Comparison of ENCODE assay signal across 16 cellular contexts in genomic region chr1:112461200-112461871, GRCh38. TPM values are rescaled to one million over a fixed set of nuclear protein-coding genes. Genes with fewer than 3 reads are reported as not detected.
DNase-seq lines count a peak whose midpoint lies in the region; ATAC-seq, FAIRE-seq and TF ChIP-seq lines count a peak whose summit lies in the region.
"Had no signal": no experiment of that assay in that cellular context is flagged by ENCODE, and none has a peak within 500 bp of the region (broad histone marks: within the 10 kb centered on the region; RNA-seq: fewer than 3 reads in every experiment).

No MANE protein-coding gene starts in this region.

- H3K4me2 ChIP-seq in keratinocyte (ENCODE audit: control insufficient read depth, extremely low read depth, insufficient read depth, low read depth, low read length) = peak overlapping the region; percentile 84

- peaks cover 3% of the 10 kb centered on the region for H3K9me1 ChIP-seq in keratinocyte (ENCODE audit: control insufficient read depth, extremely low read depth, insufficient read depth, low read length)

- H3K9me3 ChIP-seq in adipocyte (ENCODE audit: control insufficient read depth, low read length) (no peaks in the 10 kb centered on the region), keratinocyte (ENCODE audit: control insufficient read depth, low read depth, low read length) (no peaks in the 10 kb centered on the region), thyroid gland (no peaks in the 10 kb centered on the region)
- H3K9me3 ChIP-seq: body of pancreas had no signal

- 28 to 49% methylated on average over 3 of the region's 3 CpGs for WGBS in thyroid gland, 2 donors

- peak overlapping the region; percentile 11 for H2AFZ ChIP-seq in keratinocyte (ENCODE audit: control insufficient read depth, low read length)

- H3K27me3 ChIP-seq in adipocyte (replicated peaks; ENCODE audit: control insufficient read depth, insufficient read depth, low read length) = no peaks in the 10 kb centered on the region
- no peaks in the 10 kb centered on the region for H3K27me3 ChIP-seq in keratinocyte (ENCODE audit: control insufficient read depth, extremely low read depth, insufficient read depth, low read length)
- H3K27me3 ChIP-seq in thyroid gland = no peaks in the 10 kb centered on the region
- H3K27me3 ChIP-seq: body of pancreas had no signal

- H4K20me1 ChIP-seq in keratinocyte (ENCODE audit: control insufficient read depth, extremely low read depth, insufficient read depth, low read length) = no peaks in the 10 kb centered on the region

- peak in 1 of 2 donors; percentile 44 for TF ChIP-seq POLR2A in thyroid gland (IDR thresholded peaks at IDR 0.05)

- H3K9ac ChIP-seq in adipocyte (ENCODE audit: low read length) = peak overlapping the region; percentile 37
- peak overlapping the region; percentile 46 for H3K9ac ChIP-seq in keratinocyte (ENCODE audit: control insufficient read depth, extremely low read depth, insufficient read depth, low read length)

- H3K4me1 ChIP-seq in adipocyte (ENCODE audit: control insufficient read depth, insufficient read depth, low read length) = peaks cover 51% of the 10 kb centered on the region
- H3K4me1 ChIP-seq in keratinocyte (ENCODE audit: control insufficient read depth, extremely low read depth, insufficient read depth, low read length) = peaks cover 52% of the 10 kb centered on the region
- peaks cover 21 to 40% of the 10 kb centered on the region in 2 donors for H3K4me1 ChIP-seq in thyroid gland

- H3K27ac ChIP-seq in keratinocyte (ENCODE audit: control insufficient read depth, insufficient read depth, low read length) = peak overlapping the region; percentile 75
- peak overlapping the region; percentile 67 to 76 (median 75) for H3K27ac ChIP-seq in thyroid gland
- H3K27ac ChIP-seq: body of pancreas had no signal

- dilution Hi-C loops in keratinocyte (cut with MboI; ENCODE audit: extremely low pct_ligation_motif_present, low sequenced_read_pairs) = no loop called here

- H3K36me3 ChIP-seq in adipocyte (ENCODE audit: control insufficient read depth, insufficient read depth, low read length, severe bottlenecking) = peaks cover 18% of the 10 kb centered on the region
- H3K36me3 ChIP-seq in keratinocyte (ENCODE audit: control insufficient read depth in 2 of 2, extremely low read depth in 1 of 2, insufficient read depth in 2 of 2, low read length in 2 of 2) = peaks cover 11 to 18% of the 10 kb centered on the region in 2 experiments
- H3K36me3 ChIP-seq in thyroid gland = peaks cover 5 to 15% of the 10 kb centered on the region in 2 donors

- H3K4me3 ChIP-seq in adipocyte (ENCODE audit: low read length) (no peak overlapping the region), keratinocyte (ENCODE audit: control insufficient read depth in 2 of 3, extremely low read depth in 1 of 3, insufficient read depth in 2 of 3, low read depth in 1 of 3, low read length in 3 of 3) (peak overlapping the region in 2 of 3 experiments; percentile 40 to 55), thyroid gland (replicated peaks in 1 of 3) (no peak overlapping the region)
- H3K4me3 ChIP-seq: body of pancreas had no signal

- TF ChIP-seq CTCF in keratinocyte (optimal IDR thresholded peaks at IDR 0.05 in 1 of 3, IDR thresholded peaks at IDR 0.05 in 1 of 3, conservative IDR thresholded peaks at IDR 0.05 in 1 of 3; ENCODE audit: extremely low read depth in 1 of 3, insufficient read depth in 2 of 3, low read length in 3 of 3) = no peak
- no peak for TF ChIP-seq CTCF in thyroid gland (IDR thresholded peaks at IDR 0.05)

- no peaks in the 10 kb centered on the region for H3K79me2 ChIP-seq in keratinocyte (ENCODE audit: control insufficient read depth, insufficient read depth, low read length)

- intact Hi-C loops in thyroid gland (cut with DNase I) = loop anchor here (5.0 to 10.0 kb wide), 2 partner anchors 59 to 243 kb away; partner anchors contain the start of gene RHOC

- FAIRE-seq in keratinocyte (lab: Jason Lieb, UNC) = peak; percentile 52
- FAIRE-seq in urothelium cell line (lab: Jason Lieb, UNC) = no peak

- DNase-seq in NCI-H2227 (lab: John Stamatoyannopoulos, UW; ENCODE audit: unreplicated experiment) = peak; percentile 24
- DNase-seq in NCI-H2227 treated with DMSO at 0.1 percent for 48 hours (lab: John Stamatoyannopoulos, UW) = no peak
- no peak for DNase-seq in adipocyte (ENCODE audit: low read depth)
- no peak for DNase-seq in keratinocyte (ENCODE audit: low read depth, low spot score)
- peak; percentile 54 to 63 for DNase-seq in thyroid gland
- no peak for DNase-seq in NCI-H187 treated with DMSO at 0.1 percent for 48 hours (lab: John Stamatoyannopoulos, UW)
- no peak for DNase-seq in urothelium cell line (ENCODE audit: low spot score)
- DNase-seq: activated CD4-positive, alpha-beta memory T cell treated with anti-CD3 and anti-CD28 coated beads, Interleukin-2, amount 10 ng/mL, durations not matched to agents 7 days and 5 days; activated effector memory CD4-positive, alpha-beta T cell treated with anti-CD3 and anti-CD28 coated beads, Interleukin-2, amount 50 U/mL, for 16 hours; body of pancreas; effector memory CD4-positive, alpha-beta T cell; NCI-H748 treated with DMSO at 0.1 percent for 48 hours; Right ventricle myocardium superior; T1000 had no signal

- no peak for ATAC-seq in GM21529 (IDR thresholded peaks at IDR 0.05; ENCODE audit: unreplicated experiment)
- ATAC-seq: body of pancreas had no signal

RNA-seq across cellular contexts. Expression of gene WNT2B, which starts 47.4 kb away (rescaled TPM):
- polyA plus RNA-seq in keratinocyte = 0.37 to 0.51 TPM (median 0.49 TPM) in 3 replicates
- 1.9 TPM for polyA plus RNA-seq in keratinocyte (2011; ENCODE audit: low read depth)
- polyA plus RNA-seq in keratinocyte (2011; cell fraction: cytosol; rRNA removed) = 0.21 and 0.25 TPM in 2 replicates
- polyA plus RNA-seq in keratinocyte (2011; cell fraction: nucleus; rRNA removed) = 2.2 and 2.3 TPM in 2 replicates
- 0.55 and 2.2 TPM in 2 replicates for polyA plus RNA-seq in keratinocyte (2012; ENCODE audit: low replicate concordance)
- polyA minus RNA-seq in keratinocyte = 0.30 to 2.1 TPM (median 0.46 TPM) in 3 replicates
- 0.58 TPM for polyA minus RNA-seq in keratinocyte (2011; cell fraction: cytosol; rRNA and poly(A)+ RNA removed)
- polyA minus RNA-seq in keratinocyte (2011; cell fraction: nucleus; rRNA and poly(A)+ RNA removed) = 1.3 and 6.4 TPM in 2 replicates
- 1 to 10 TPM in 3 of 4 donors, under 1 TPM in 1; 0.78 to 2.6 (median 1.4) TPM for total RNA-seq in thyroid gland
- total RNA-seq: A172 had no signal

Comparison
In these comparisons a context has a peak if more than half of its experiments do, and no peak if none do; other contexts are left out.
1. DNase-seq: peak in NCI-H2227 (single experiment) and thyroid gland (2 of 2); none in NCI-H2227 treated with DMSO at 0.1 percent for 48 hours (single experiment), adipocyte (single experiment), keratinocyte (single experiment), NCI-H187 treated with DMSO at 0.1 percent for 48 hours (single experiment) and urothelium cell line (single experiment).
2. H3K4me3 ChIP-seq: peak in keratinocyte (2 of 3); none in adipocyte (single experiment) and thyroid gland (0 of 3).